ENCODE assay signal across 8 cellular contexts in genomic region chr2:177618270-177619253, GRCh38.
DNase-seq lines count a peak whose midpoint lies in the region; ATAC-seq and TF ChIP-seq lines count a peak whose summit lies in the region.

No MANE protein-coding gene starts in this region.

- peak; percentile 96 for DNase-seq in DMS 273 (lab: John Stamatoyannopoulos, UW; ENCODE audit: unreplicated experiment)
- peak; percentile 86 for DNase-seq in HuH-7 (ENCODE audit: low spot score)
- DNase-seq in OCI-M1 (lab: John Stamatoyannopoulos, UW), result peak; percentile 95
- peak; percentile 89 for DNase-seq in activated T-cell treated with anti-CD3 and anti-CD28 coated beads, Interleukin-2, amount 50 U/mL, for 1 hour
- peak; percentile 93 to 95 for DNase-seq in erythroblast (lab: John Stamatoyannopoulos, UW)
- DNase-seq in mucosa of gallbladder (ENCODE audit: low spot score), result peak; percentile 93
- peak; percentile 88 for DNase-seq in stimulated activated CD8-positive, alpha-beta memory T cell treated with anti-CD3 and anti-CD28 coated beads, Interleukin-4, amount 100 ng/mL, for 24 hours (ENCODE audit: low read depth)

- peak; percentile 95 for ATAC-seq in GM21526 (IDR thresholded peaks at IDR 0.05; ENCODE audit: low FRiP score, unreplicated experiment)

- peak; percentile 50 for TF ChIP-seq POLR2A in erythroblast (IDR thresholded peaks at IDR 0.05; ENCODE audit: low read length)

Comparison
In these comparisons a context has a peak if more than half of its experiments do, and no peak if none do; other contexts are left out.
1. Peak in every context shown above with its lines: DNase-seq and ATAC-seq.